In the genomic region with DNA sequence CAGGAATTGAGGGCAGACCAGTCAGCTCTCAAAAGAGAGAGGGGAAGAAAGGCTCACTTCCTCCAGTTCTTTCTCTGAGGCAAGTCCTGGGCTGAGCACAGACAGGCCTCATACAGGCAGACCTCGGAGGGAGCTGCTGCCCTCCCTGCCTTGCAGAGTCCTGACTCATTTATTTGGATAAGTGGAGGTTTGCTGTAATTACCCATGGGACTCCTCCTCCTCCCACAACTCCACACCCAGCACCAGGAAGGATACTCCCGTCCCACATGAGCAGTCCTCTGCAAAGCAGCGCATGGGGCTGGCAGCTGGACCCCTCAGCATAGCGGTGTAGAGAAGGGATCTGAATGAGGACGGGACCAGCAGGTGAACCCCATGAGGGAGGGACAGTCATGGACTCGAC, we compare ENCODE assay signal across 11 cellular contexts. TPM values are rescaled to one million over a fixed set of nuclear protein-coding genes. Genes with fewer than 3 reads are reported as not detected.
A peak's percentile ranks its signal among the peaks of the same experiment; 100 is the strongest.
DNase-seq lines count a peak whose midpoint lies in the region; ATAC-seq and TF ChIP-seq lines count a peak whose summit lies in the region.
"Had no signal": no experiment of that assay in that cellular context is flagged by ENCODE, and none has a peak within 500 bp of the region (broad histone marks: within the 10 kb centered on the region; RNA-seq: fewer than 3 reads in every experiment).

No MANE protein-coding gene starts in this region.

- ATAC-seq in omental fat pad (ENCODE audit: low FRiP score): peak; percentile 95
- ATAC-seq: left lobe of liver had no signal

- peak overlapping the region; percentile 48 for H3K9ac ChIP-seq in fibroblast of lung (ENCODE audit: insufficient read depth, low read length)

- H3K4me3 ChIP-seq in fibroblast of lung (replicated peaks in 1 of 4; ENCODE audit: control extremely low read depth in 1 of 4, insufficient read depth in 1 of 4, low read depth in 3 of 4, low read length in 4 of 4): no peak overlapping the region
- H3K4me3 ChIP-seq: cardiac muscle cell had no signal

- H4K20me1 ChIP-seq in fibroblast of lung (ENCODE audit: control insufficient read depth, extremely low read depth, insufficient read depth, low read length): no peaks in the 10 kb centered on the region

- H3K4me1 ChIP-seq in fibroblast of lung (ENCODE audit: control insufficient read depth, extremely low read depth, insufficient read depth, low read length): peaks cover 16% of the 10 kb centered on the region

- no peaks in the 10 kb centered on the region for H3K79me2 ChIP-seq in fibroblast of lung (ENCODE audit: control insufficient read depth, insufficient read depth, low read length)

- no peaks in the 10 kb centered on the region for H3K9me3 ChIP-seq in fibroblast of lung (ENCODE audit: control insufficient read depth, insufficient read depth, low read depth, low read length)

- H3K4me2 ChIP-seq in fibroblast of lung (ENCODE audit: extremely low read depth, insufficient read depth, low read length): peak overlapping the region; percentile 58

- TF ChIP-seq CTCF in fibroblast of lung (conservative IDR thresholded peaks at IDR 0.05 in 1 of 2, IDR thresholded peaks at IDR 0.05 in 1 of 2; ENCODE audit: low read depth in 1 of 2, low read length in 2 of 2) (no peak), omental fat pad (IDR thresholded peaks at IDR 0.05) (no peak)

- no peaks in the 10 kb centered on the region for H3K27me3 ChIP-seq in fibroblast of lung (ENCODE audit: control insufficient read depth, insufficient read depth, low read length)

- no peaks in the 10 kb centered on the region for H3K36me3 ChIP-seq in fibroblast of lung (ENCODE audit: control insufficient read depth, insufficient read depth, low read length)
- H3K36me3 ChIP-seq: cardiac muscle cell had no signal

- peak overlapping the region; percentile 80 for H3K27ac ChIP-seq in fibroblast of lung (ENCODE audit: insufficient read depth, low read length)
- H3K27ac ChIP-seq: cardiac muscle cell had no signal

- DNase-seq in Daoy (ENCODE audit: low read depth) (peak; percentile 84), NCI-H69 (lab: John Stamatoyannopoulos, UW) (peak; percentile 10), fibroblast of lung (ENCODE audit: low read depth in 2 of 2) (peak; percentile 79 to 85), omental fat pad (ENCODE audit: low spot score) (no peak), germinal center (ENCODE audit: low spot score) (no peak), GM19238 (ENCODE audit: insufficient read length, low spot score) (no peak), cerebellar nuclear complex (lab: John Stamatoyannopoulos, UW) (no peak), activated gamma-delta T cell (lab: John Stamatoyannopoulos, UW) (no peak)
- DNase-seq: NCI-H748 treated with DMSO at 0.1 percent for 48 hours had no signal

- peak overlapping the region; percentile 86 for H2AFZ ChIP-seq in fibroblast of lung (ENCODE audit: low read length)

RNA-seq across cellular contexts. Expression of gene SCN10A, which starts 13.4 kb away (rescaled TPM):
- total RNA-seq in Daoy (2014; rRNA removed; shearing (Covaris generic)): not detected in 2 replicates
- not detected in 2 replicates for total RNA-seq in fibroblast of lung
- not detected in 2 replicates for polyA plus RNA-seq in fibroblast of lung
- not detected in 2 replicates for polyA plus RNA-seq in fibroblast of lung (2012)
- not detected in 2 replicates for polyA minus RNA-seq in fibroblast of lung (ENCODE audit: low replicate concordance)
- total RNA-seq in omental fat pad: not detected
- total RNA-seq: cardiac muscle cell, left lobe of liver had no signal
- polyA plus RNA-seq: cardiac muscle cell had no signal

Comparison
In these comparisons a context has a peak if more than half of its experiments do, and no peak if none do; other contexts are left out.
1. DNase-seq: peak in Daoy (single experiment), NCI-H69 (single experiment) and fibroblast of lung (2 of 2); none in omental fat pad (single experiment), germinal center (single experiment), GM19238 (single experiment), cerebellar nuclear complex (0 of 2) and activated gamma-delta T cell (single experiment).